In genomic region chr1:236314050-236314449, GRCh38 we compare ENCODE assay signal across 1 cellular context. TPM values are rescaled to one million over a fixed set of nuclear protein-coding genes. Genes with fewer than 3 reads are reported as not detected.
"Had no signal": no experiment of that assay in that cellular context is flagged by ENCODE, and none has a peak within 500 bp of the region (broad histone marks: within the 10 kb centered on the region; RNA-seq: fewer than 3 reads in every experiment).

No MANE protein-coding gene starts in this region.

RNA-seq across cellular contexts. Expression of gene ERO1B, which starts 32.3 kb away (rescaled TPM):
- total RNA-seq: PC-9 had no signal
